8 cellular contexts compared by ENCODE assay signal in the genomic region with DNA sequence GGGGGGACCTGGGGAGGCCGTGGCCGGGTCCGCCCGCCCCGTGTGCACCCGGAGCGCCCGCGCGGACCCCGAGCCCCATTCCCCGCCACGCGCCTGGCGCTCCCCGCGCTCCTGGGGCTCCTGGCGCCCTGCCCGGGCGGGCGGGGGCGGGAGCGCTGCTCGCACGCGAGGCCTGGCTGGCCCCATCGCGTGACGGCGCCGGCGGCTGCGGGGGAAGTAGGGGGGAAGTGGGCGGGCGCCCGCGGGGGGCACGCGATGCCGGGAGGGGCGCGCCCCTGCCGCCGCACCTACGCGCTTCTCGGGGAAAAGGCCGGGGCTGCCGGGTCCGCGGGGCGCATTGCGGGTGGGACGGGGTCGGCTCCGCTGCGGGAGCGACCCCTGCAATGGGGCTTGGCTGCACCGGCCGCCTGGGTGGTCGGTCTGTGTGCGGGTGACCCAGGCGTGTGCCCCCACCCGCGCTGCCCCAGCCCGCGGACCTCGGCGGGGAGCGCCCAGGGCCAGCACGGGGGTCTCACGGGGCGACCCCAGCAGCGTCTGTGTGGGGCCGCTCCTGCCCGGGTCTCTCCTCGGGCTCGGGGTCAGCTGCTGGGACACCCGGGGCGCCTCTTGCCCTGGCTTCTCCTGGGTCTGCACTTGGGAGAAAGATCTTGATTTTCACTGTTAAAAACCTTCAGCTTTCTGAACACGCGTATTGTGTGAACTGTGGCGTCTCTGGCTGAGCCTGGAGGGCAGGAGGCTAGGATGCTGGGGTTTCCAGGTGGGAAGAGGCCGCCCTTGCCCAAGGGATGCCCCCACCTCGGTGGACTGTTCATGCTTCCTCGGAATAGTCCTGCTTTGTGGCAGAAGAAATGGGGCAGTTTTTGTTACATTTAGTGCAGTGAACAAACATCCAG. TPM values are rescaled to one million over a fixed set of nuclear protein-coding genes. Genes with fewer than 3 reads are reported as not detected.
DNase-seq lines count a peak whose midpoint lies in the region; ATAC-seq and TF ChIP-seq lines count a peak whose summit lies in the region.

No MANE protein-coding gene starts in this region.

- TF ChIP-seq POLR2A in GM10847 (IDR thresholded peaks at IDR 0.05; ENCODE audit: extremely low read depth, insufficient read length): peak; percentile 30

- H3K27me3 ChIP-seq in right cardiac atrium (ENCODE audit: control insufficient read depth, insufficient read depth): no peaks in the 10 kb centered on the region

- H3K4me3 ChIP-seq in right cardiac atrium (ENCODE audit: low read length): peak overlapping the region; percentile 41

- intact Hi-C loops in right cardiac atrium (cut with DNase I): no loop called here

- H3K4me1 ChIP-seq in right cardiac atrium (ENCODE audit: control insufficient read depth, insufficient read depth, low read length): no peaks in the 10 kb centered on the region

- ATAC-seq in HG02973 (IDR thresholded peaks at IDR 0.05; ENCODE audit: unreplicated experiment) (peak; percentile 31), right cardiac atrium (peak in 1 of 2 donors; percentile 6), GM19035 (IDR thresholded peaks at IDR 0.05; ENCODE audit: unreplicated experiment) (no peak)

- DNase-seq in RPMI7951 (ENCODE audit: low read depth) (peak; percentile 90), right cardiac atrium (peak in 2 of 3 donors; percentile 49 to 81), NCI-H82 treated with DMSO at 0.1 percent for 48 hours (lab: John Stamatoyannopoulos, UW; ENCODE audit: unreplicated experiment) (no peak)
- DNase-seq in activated naive CD4-positive, alpha-beta T cell treated with anti-CD3 and anti-CD28 coated beads, Interleukin-2, amount 50 U/mL, for 16 hours: peak; percentile 89
- peak; percentile 87 for DNase-seq in stimulated activated CD4-positive, alpha-beta T cell treated with anti-CD3 and anti-CD28 coated beads, Interleukin-15, amount 100 ng/mL, for 24 hours

- H3K9me3 ChIP-seq in right cardiac atrium (ENCODE audit: control insufficient read depth, low read length): no peaks in the 10 kb centered on the region

- no peak overlapping the region for H3K27ac ChIP-seq in right cardiac atrium (ENCODE audit: low read length)

- WGBS in right cardiac atrium: 4% methylated on average over 86 of the region's 86 CpGs

RNA-seq across cellular contexts. Expression of a gene that starts 52.4 kb away (rescaled TPM):
- total RNA-seq in RPMI7951 (2014; rRNA removed; shearing (Covaris generic)): 51.8 and 62.2 TPM in 2 replicates
- 1 to 10 TPM in 2 of 4 donors, under 1 TPM in 2; 0.17 to 3.7 (median 1.6) TPM for total RNA-seq in right cardiac atrium
- polyA plus RNA-seq in right cardiac atrium: 0.41 TPM

Comparison
In these comparisons a context has a peak if more than half of its experiments do, and no peak if none do; other contexts are left out.
1. RNA of a gene that starts 52.4 kb away (total RNA-seq): 51.8 to 62.2 TPM in RPMI7951; 0.17 to 3.7 TPM in right cardiac atrium; every median in the first group is over 10 times any median in the second.